In the genomic region with DNA sequence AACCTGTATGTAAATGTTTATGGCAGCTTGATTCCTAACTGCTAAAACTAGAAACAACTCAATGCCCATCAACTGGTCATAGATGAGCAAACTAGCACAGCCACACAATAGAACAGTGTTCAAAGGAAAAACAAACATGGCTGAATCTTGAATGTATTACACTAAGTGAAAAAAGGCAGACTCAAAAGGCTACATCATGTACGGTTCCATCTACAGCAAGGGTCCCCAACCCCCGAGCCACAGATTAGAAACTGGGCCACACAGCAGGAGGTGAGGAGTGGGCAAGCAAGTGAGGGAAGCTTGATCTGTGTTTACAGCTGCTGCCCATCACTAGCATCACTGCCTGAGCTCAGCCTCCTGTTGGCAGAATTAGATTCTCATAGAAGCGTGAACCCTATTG, we compare ENCODE assay signal across 17 cellular contexts. TPM values are rescaled to one million over a fixed set of nuclear protein-coding genes. Genes with fewer than 3 reads are reported as not detected.
DNase-seq lines count a peak whose midpoint lies in the region; FAIRE-seq and TF ChIP-seq lines count a peak whose summit lies in the region.
"Had no signal": no experiment of that assay in that cellular context is flagged by ENCODE, and none has a peak within 500 bp of the region (broad histone marks: within the 10 kb centered on the region; RNA-seq: fewer than 3 reads in every experiment).

No MANE protein-coding gene starts in this region.

- peak overlapping the region; percentile 49 for H3K27ac Mint-ChIP-seq in T-helper 1 cell treated with Interleukin-12 subunit alpha and Interleukin-12 subunit beta and Interleukin-4 antibody, amounts not matched to agents 30 μg/mL and 1 μg/mL, for 36 hours
- H3K27ac Mint-ChIP-seq: CD8-positive, alpha-beta T cell had no signal

- no peak overlapping the region for H2AFZ ChIP-seq in mammary epithelial cell (ENCODE audit: low read depth, low read length)

- TF ChIP-seq CTCF in mammary epithelial cell (conservative IDR thresholded peaks at IDR 0.05 in 1 of 2, IDR thresholded peaks at IDR 0.05 in 1 of 2; ENCODE audit: extremely low read depth in 1 of 2, insufficient read depth in 1 of 2, low read depth in 1 of 2, low read length in 2 of 2) (no peak), spleen (IDR thresholded peaks at IDR 0.05 in 8 of 11, conservative IDR thresholded peaks at IDR 0.05 in 3 of 11) (no peak)

- H3K9me3 ChIP-seq in mammary epithelial cell (replicated peaks; ENCODE audit: insufficient read depth, low read length) (no peaks in the 10 kb centered on the region), spleen (no peaks in the 10 kb centered on the region)
- H3K9me3 ChIP-seq: ovary had no signal

- CTCF ChIA-PET in mammary epithelial cell (lab: Charles Lee; ENCODE audit: low non-redundant PET) = interaction anchor here (0.6 kb wide), 1 partner anchor 74 kb away, joined by 3 read pairs; no protein-coding TSS in a partner anchor

- TF ChIP-seq POLR2A in H54 (IDR thresholded peaks at IDR 0.05; ENCODE audit: low read depth, low read length) = no peak
- TF ChIP-seq POLR2A in spleen (IDR thresholded peaks at IDR 0.05) = no peak

- H3K4me1 Mint-ChIP-seq in T-helper 1 cell treated with Interleukin-12 subunit alpha and Interleukin-12 subunit beta and Interleukin-4 antibody, amounts not matched to agents 30 μg/mL and 1 μg/mL, for 36 hours (ENCODE audit: low read depth) = peaks cover 10% of the 10 kb centered on the region

- WGBS in mammary epithelial cell (ENCODE audit: low coverage, missing lambda C conversion rate) = 97% methylated on average over 3 of the region's 3 CpGs
- 86 to 95% (median 92%) methylated on average over 3 of the region's 3 CpGs for WGBS in spleen, 5 donors

- no peaks in the 10 kb centered on the region for H3K9me3 Mint-ChIP-seq in T-helper 1 cell treated with Interleukin-12 subunit alpha and Interleukin-12 subunit beta and Interleukin-4 antibody, amounts not matched to agents 30 μg/mL and 1 μg/mL, for 36 hours
- H3K9me3 Mint-ChIP-seq: CD8-positive, alpha-beta T cell; stimulated activated memory B cell treated with anti-CD40 and anti-IgM and Interleukin-4, amounts not matched to agents 10 μg/mL and 1 μg/mL and 100 μg/mL, for 72 hours had no signal

- H3K36me3 ChIP-seq in mammary epithelial cell (ENCODE audit: insufficient read depth, low read length) (peaks cover 12% of the 10 kb centered on the region), spleen (peaks cover 0 to 87% (median 51%) of the 10 kb centered on the region in 6 donors)
- H3K36me3 ChIP-seq: ovary had no signal

- no peak overlapping the region for H3K9ac ChIP-seq in mammary epithelial cell (ENCODE audit: insufficient read depth, low read length)

- peaks cover 47% of the 10 kb centered on the region for H3K79me2 ChIP-seq in mammary epithelial cell (ENCODE audit: insufficient read depth, low read length)

- H3K4me2 ChIP-seq in mammary epithelial cell (ENCODE audit: insufficient read depth, low read depth, low read length) = no peak overlapping the region

- H3K4me1 ChIP-seq in mammary epithelial cell (ENCODE audit: insufficient read depth, low read length) = peaks cover 15% of the 10 kb centered on the region
- peaks cover 0 to 13% (median under 1%) of the 10 kb centered on the region in 6 donors for H3K4me1 ChIP-seq in spleen

- H3K4me3 Mint-ChIP-seq in T-helper 1 cell treated with Interleukin-12 subunit alpha and Interleukin-12 subunit beta and Interleukin-4 antibody, amounts not matched to agents 30 μg/mL and 1 μg/mL, for 36 hours = no peak overlapping the region
- H3K4me3 Mint-ChIP-seq: CD8-positive, alpha-beta T cell; stimulated activated memory B cell treated with anti-CD40 and anti-IgM and Interleukin-4, amounts not matched to agents 10 μg/mL and 1 μg/mL and 100 μg/mL, for 72 hours had no signal

- intact Hi-C loops in mammary epithelial cell (cut with micrococcal nuclease) (no loop called here), spleen (cut with DNase I; ENCODE audit: low total_unique reads) (no loop called here)

- H3K27ac ChIP-seq in mammary epithelial cell (ENCODE audit: insufficient read depth, low read depth, low read length) (peak overlapping the region; percentile 59), spleen (no peak overlapping the region)
- H3K27ac ChIP-seq: ovary, VCaP had no signal

- H3K27me3 ChIP-seq in mammary epithelial cell (ENCODE audit: insufficient read depth, low read length) = no peaks in the 10 kb centered on the region
- H3K27me3 ChIP-seq in spleen (replicated peaks in 1 of 7) = no peaks in the 10 kb centered on the region
- H3K27me3 ChIP-seq: brain microvascular endothelial cell, ovary had no signal

- FAIRE-seq in H54 (lab: Jason Lieb, UNC) = peak; percentile 70
- FAIRE-seq: urothelium cell line had no signal

- no peaks in the 10 kb centered on the region for H3K27me3 Mint-ChIP-seq in T-helper 1 cell treated with Interleukin-12 subunit alpha and Interleukin-12 subunit beta and Interleukin-4 antibody, amounts not matched to agents 30 μg/mL and 1 μg/mL, for 36 hours (ENCODE audit: low read depth)
- H3K27me3 Mint-ChIP-seq: stimulated activated memory B cell treated with anti-CD40 and anti-IgM and Interleukin-4, amounts not matched to agents 10 μg/mL and 1 μg/mL and 100 μg/mL, for 72 hours had no signal

- no peak for DNase-seq in T-helper 1 cell
- DNase-seq in H54 (ENCODE audit: insufficient read length, low spot score) = no peak
- no peak for DNase-seq in mammary epithelial cell
- peak; percentile 36 for DNase-seq in pons (ENCODE audit: low spot score)
- DNase-seq in NCI-H446 treated with DMSO at 0.1 percent for 48 hours (lab: John Stamatoyannopoulos, UW) = no peak
- DNase-seq in spleen = no peak
- DNase-seq in COR-L47 (lab: John Stamatoyannopoulos, UW) = no peak
- DNase-seq: activated naive CD4-positive, alpha-beta T cell; brain microvascular endothelial cell; CD8-positive, alpha-beta T cell; NCI-H2081; NCI-H748 treated with DMSO at 0.1 percent for 48 hours; ovary had no signal

- H3K4me3 ChIP-seq in mammary epithelial cell (replicated peaks in 1 of 3; ENCODE audit: insufficient read depth in 1 of 3, low read depth in 2 of 3, low read length in 3 of 3) (no peak overlapping the region), spleen (no peak overlapping the region)
- H3K4me3 ChIP-seq: ovary had no signal

- dilution Hi-C loops in mammary epithelial cell (cut with HindIII; ENCODE audit: low sequenced_read_pairs) = no loop called here

- no peaks in the 10 kb centered on the region for H4K20me1 ChIP-seq in mammary epithelial cell (ENCODE audit: insufficient read depth, low read length)

- in situ Hi-C loops in mammary epithelial cell (cut with MboI; ENCODE audit: low sequenced_read_pairs in 2 of 2) = no loop called here

- peaks cover 29% of the 10 kb centered on the region for H3K36me3 Mint-ChIP-seq in T-helper 1 cell treated with Interleukin-12 subunit alpha and Interleukin-12 subunit beta and Interleukin-4 antibody, amounts not matched to agents 30 μg/mL and 1 μg/mL, for 36 hours (ENCODE audit: low read depth)

- BruUV-seq in mammary epithelial cell (replicated peaks; lab: Mats Ljungman, UMichigan) = no TSS peak

RNA-seq across cellular contexts. Expression of gene CEP20, which starts 8.0 kb away (rescaled TPM):
- total RNA-seq in mammary epithelial cell = 10 to 100 TPM; 40.1 to 45.8 TPM
- 17.7 TPM for polyA plus RNA-seq in mammary epithelial cell
- 8.6 TPM for polyA minus RNA-seq in mammary epithelial cell
- 10 to 100 TPM; 23.6 to 29.2 (median 27.1) TPM for total RNA-seq in spleen
- 10 to 100 TPM; 14.7 to 24.7 (median 19.9) TPM for polyA plus RNA-seq in spleen

RNA-seq across cellular contexts. Expression of gene MYH11, which starts 23.6 kb away (rescaled TPM):
- total RNA-seq in mammary epithelial cell = under 1 TPM in 1 of 2 donors, not detected in 1; 0.33 TPM
- polyA plus RNA-seq in mammary epithelial cell = not detected
- not detected for polyA minus RNA-seq in mammary epithelial cell
- total RNA-seq in spleen = 100 to 1,000 TPM in 6 of 7 donors, 10 to 100 TPM in 1; 59.0 to 135 (median 114) TPM
- 10 to 100 TPM in 2 of 3 donors, 1 to 10 TPM in 1; 9.6 to 29.9 (median 23.3) TPM for polyA plus RNA-seq in spleen
- total RNA-seq: CD8-positive, alpha-beta T cell had no signal

Comparison
In these comparisons a context has a peak if more than half of its experiments do, and no peak if none do; other contexts are left out.
1. RNA of gene MYH11, which starts 23.6 kb away (total RNA-seq): 59.0 to 135 TPM in spleen; 0.33 TPM in mammary epithelial cell; every median in the first group is over 10 times any median in the second.